In the genomic region with DNA sequence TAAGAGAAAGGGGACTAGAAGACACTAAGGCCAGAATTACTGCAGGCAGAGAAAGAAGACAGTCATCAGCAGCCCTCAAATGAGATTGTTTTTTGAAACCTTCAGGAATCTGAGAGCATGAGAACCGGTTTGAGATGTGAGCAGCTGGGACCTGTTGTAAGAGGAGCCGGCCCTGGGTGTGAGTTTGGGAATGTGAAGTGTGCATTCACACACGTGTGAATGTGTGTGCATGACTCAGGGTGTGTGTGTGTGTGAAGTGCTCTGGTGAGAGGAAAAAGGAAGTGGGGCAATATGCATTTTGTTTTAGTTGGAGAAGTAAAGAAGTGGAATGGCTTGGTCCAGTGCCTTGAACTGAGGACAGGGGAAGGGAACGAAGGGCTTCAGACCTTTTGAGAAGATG, we compare ENCODE assay signal across 14 cellular contexts. TPM values are rescaled to one million over a fixed set of nuclear protein-coding genes. Genes with fewer than 3 reads are reported as not detected.
DNase-seq lines count a peak whose midpoint lies in the region; FAIRE-seq and TF ChIP-seq lines count a peak whose summit lies in the region.
"Had no signal": no experiment of that assay in that cellular context is flagged by ENCODE, and none has a peak within 500 bp of the region (broad histone marks: within the 10 kb centered on the region; RNA-seq: fewer than 3 reads in every experiment).

No MANE protein-coding gene starts in this region.

- no peaks in the 10 kb centered on the region for H3K9me3 Mint-ChIP-seq in astrocyte (ENCODE audit: unreplicated experiment)
- no peaks in the 10 kb centered on the region for H3K9me3 Mint-ChIP-seq in type B pancreatic cell
- H3K9me3 Mint-ChIP-seq: activated T-helper 1 cell treated with anti-CD3 and anti-CD28 coated beads, Interleukin-12 subunit alpha, Interleukin-12 subunit beta, Interleukin-2, Interleukin-4 antibody, amounts not matched to agents 30 ng/mL and 10 ng/mL and 1 ng/mL, durations not matched to agents 14 hours and 24 hours and 36 hours had no signal

- H3K36me3 ChIP-seq in astrocyte (ENCODE audit: insufficient read depth, low read length) (no peaks in the 10 kb centered on the region), MG63 (no peaks in the 10 kb centered on the region)
- H3K36me3 ChIP-seq: esophagus squamous epithelium had no signal

- no peak overlapping the region for H3K4me3 ChIP-seq in astrocyte (ENCODE audit: insufficient read depth, low read depth, low read length)
- no peak overlapping the region for H3K4me3 ChIP-seq in MG63
- H3K4me3 ChIP-seq: esophagus squamous epithelium had no signal

- peaks cover 62% of the 10 kb centered on the region for H3K79me2 ChIP-seq in astrocyte (ENCODE audit: insufficient read depth, low read length)

- H3K27me3 ChIP-seq in astrocyte (ENCODE audit: insufficient read depth, low read length) (peaks cover 2% of the 10 kb centered on the region), MG63 (no peaks in the 10 kb centered on the region)

- TF ChIP-seq CTCF in astrocyte (IDR thresholded peaks at IDR 0.05; ENCODE audit: insufficient read depth, low read depth, low read length) = no peak
- no peak for TF ChIP-seq CTCF in type B pancreatic cell (conservative IDR thresholded peaks at IDR 0.05)

- H3K9ac ChIP-seq in astrocyte (ENCODE audit: low read length) = peak overlapping the region; percentile 23

- no peak for FAIRE-seq in astrocyte (lab: Jason Lieb, UNC)
- FAIRE-seq: urothelium cell line had no signal

- H3K27ac ChIP-seq in astrocyte (ENCODE audit: low read depth, low read length) = no peak overlapping the region
- H3K27ac ChIP-seq: esophagus squamous epithelium had no signal

- H3K4me1 Mint-ChIP-seq in astrocyte (ENCODE audit: low read depth, unreplicated experiment) (peaks cover 57% of the 10 kb centered on the region), type B pancreatic cell (ENCODE audit: unreplicated experiment) (peaks cover 46% of the 10 kb centered on the region)

- no peak overlapping the region for H3K4me3 Mint-ChIP-seq in astrocyte (ENCODE audit: unreplicated experiment)
- peak overlapping the region; percentile 74 for H3K4me3 Mint-ChIP-seq in type B pancreatic cell
- H3K4me3 Mint-ChIP-seq: activated T-helper 1 cell treated with anti-CD3 and anti-CD28 coated beads, Interleukin-12 subunit alpha, Interleukin-12 subunit beta, Interleukin-2, Interleukin-4 antibody, amounts not matched to agents 30 ng/mL and 10 ng/mL and 1 ng/mL, durations not matched to agents 14 hours and 24 hours and 36 hours had no signal

- H3K36me3 Mint-ChIP-seq in astrocyte (ENCODE audit: low read depth, unreplicated experiment) (no peaks in the 10 kb centered on the region), type B pancreatic cell (peaks cover 3% of the 10 kb centered on the region)

- H3K27me3 Mint-ChIP-seq in astrocyte (ENCODE audit: low read depth, unreplicated experiment) = peaks cover 3% of the 10 kb centered on the region
- H3K27me3 Mint-ChIP-seq in type B pancreatic cell = peaks cover 4% of the 10 kb centered on the region

- H3K4me1 ChIP-seq in astrocyte (ENCODE audit: insufficient read depth, low read length) = peaks cover 40% of the 10 kb centered on the region

- H2AFZ ChIP-seq in astrocyte (ENCODE audit: low read depth, low read length) = no peak overlapping the region

- H3K27ac Mint-ChIP-seq in astrocyte (ENCODE audit: unreplicated experiment) (no peak overlapping the region), type B pancreatic cell (peak overlapping the region; percentile 76)
- H3K27ac Mint-ChIP-seq: activated T-helper 1 cell treated with anti-CD3 and anti-CD28 coated beads, Interleukin-12 subunit alpha, Interleukin-12 subunit beta, Interleukin-2, Interleukin-4 antibody, amounts not matched to agents 30 ng/mL and 10 ng/mL and 1 ng/mL, durations not matched to agents 14 hours and 24 hours and 36 hours had no signal

- H3K4me2 ChIP-seq in astrocyte (ENCODE audit: low read length) = peak overlapping the region; percentile 74

- DNase-seq in SIG-M5 treated with dmso at 0.1 percent for 504 hours (lab: John Stamatoyannopoulos, UW; ENCODE audit: unreplicated experiment) (peak; percentile 6), SIG-M5 (lab: John Stamatoyannopoulos, UW) (no peak), astrocyte (ENCODE audit: low read depth) (peak; percentile 31), left kidney (ENCODE audit: low read depth, low spot score) (peak; percentile 71), type B pancreatic cell (ENCODE audit: extremely low spot score, unreplicated experiment) (no peak), NCI-H524 (lab: John Stamatoyannopoulos, UW) (no peak), MG63 (no peak)
- no peak for DNase-seq in activated CD8-positive, alpha-beta memory T cell treated with anti-CD3 and anti-CD28 coated beads, Interleukin-2, amount 50 U/mL, for 4 hours
- DNase-seq: activated CD4-positive, CD25-positive, alpha-beta regulatory T cell treated with anti-CD3 and anti-CD28 coated beads, Interleukin-2, amount 50 U/mL, for 72 hours; esophagus squamous epithelium; islet precursor cell; stimulated activated CD4-positive, alpha-beta T cell treated with anti-CD3 and anti-CD28 coated beads, Interleukin-15, amount 100 ng/mL, for 24 hours had no signal

- H3K9me3 ChIP-seq in astrocyte (ENCODE audit: insufficient read depth, low read depth, low read length) (no peaks in the 10 kb centered on the region), MG63 (no peaks in the 10 kb centered on the region)
- H3K9me3 ChIP-seq: esophagus squamous epithelium had no signal

- peaks cover 71% of the 10 kb centered on the region for H4K20me1 ChIP-seq in astrocyte (ENCODE audit: insufficient read depth, low read length)

RNA-seq across cellular contexts. Expression of a gene that starts 4.3 kb away (rescaled TPM):
- 8.5 and 10.1 TPM in 2 replicates for total RNA-seq in astrocyte
- 14.7 and 14.9 TPM in 2 replicates for total RNA-seq in type B pancreatic cell (ENCODE audit: low replicate concordance)
- total RNA-seq in MG63 (2014; rRNA removed; shearing (Covaris generic); ENCODE audit: low replicate concordance) = 2.5 and 4.2 TPM in 2 replicates
- total RNA-seq: activated T-helper 1 cell treated with anti-CD3 and anti-CD28 coated beads, Interleukin-12 subunit alpha, Interleukin-12 subunit beta, Interleukin-2, Interleukin-4 antibody, amounts not matched to agents 30 ng/mL and 10 ng/mL and 1 ng/mL, durations not matched to agents 14 hours and 24 hours and 36 hours had no signal

RNA-seq across cellular contexts. Expression of a gene that starts 41.5 kb away (rescaled TPM):
- 12.7 and 13.5 TPM in 2 replicates for total RNA-seq in astrocyte
- 25.3 and 37.3 TPM in 2 replicates for total RNA-seq in type B pancreatic cell (ENCODE audit: low replicate concordance)
- total RNA-seq in MG63 (2014; rRNA removed; shearing (Covaris generic); ENCODE audit: low replicate concordance) = 14.2 and 14.9 TPM in 2 replicates

Comparison
In these comparisons a context has a peak if more than half of its experiments do, and no peak if none do; other contexts are left out.
1. DNase-seq: peak in SIG-M5 treated with dmso at 0.1 percent for 504 hours (single experiment), astrocyte (single experiment) and left kidney (single experiment); none in SIG-M5 (single experiment), type B pancreatic cell (single experiment), NCI-H524 (0 of 2), MG63 (single experiment) and activated CD8-positive, alpha-beta memory T cell treated with anti-CD3 and anti-CD28 coated beads, Interleukin-2, amount 50 U/mL, for 4 hours (single experiment).